13 cellular contexts compared by ENCODE assay signal in genomic region chr10:32049113-32049512, GRCh38. TPM values are rescaled to one million over a fixed set of nuclear protein-coding genes. Genes with fewer than 3 reads are reported as not detected.
DNase-seq lines count a peak whose midpoint lies in the region; ATAC-seq, FAIRE-seq and TF ChIP-seq lines count a peak whose summit lies in the region.
"Had no signal": no experiment of that assay in that cellular context is flagged by ENCODE, and none has a peak within 500 bp of the region (broad histone marks: within the 10 kb centered on the region; RNA-seq: fewer than 3 reads in every experiment).

No MANE protein-coding gene starts in this region.

- peaks cover 71% of the 10 kb centered on the region for H3K4me1 Mint-ChIP-seq in activated CD8-positive, alpha-beta T cell treated with anti-CD3 and anti-CD28 coated beads for 36 hours (ENCODE audit: low read depth)
- peaks cover 69% of the 10 kb centered on the region for H3K4me1 Mint-ChIP-seq in activated CD8-positive, alpha-beta T cell treated with anti-CD3 and anti-CD28 coated beads, Interleukin-2, amount 10 ng/mL, durations not matched to agents 7 days and 5 days (ENCODE audit: low read depth)
- peaks cover 93% of the 10 kb centered on the region for H3K4me1 Mint-ChIP-seq in activated naive CD8-positive, alpha-beta T cell (ENCODE audit: low read depth)
- peaks cover 34 to 80% of the 10 kb centered on the region in 2 donors for H3K4me1 Mint-ChIP-seq in stimulated activated naive B cell treated with anti-CD40 and anti-IgM and Interleukin-4, amounts not matched to agents 10 μg/mL and 1 μg/mL and 100 μg/mL, for 72 hours

- no peak overlapping the region for H3K4me3 Mint-ChIP-seq in activated CD8-positive, alpha-beta T cell treated with anti-CD3 and anti-CD28 coated beads for 36 hours
- H3K4me3 Mint-ChIP-seq in activated CD8-positive, alpha-beta T cell treated with anti-CD3 and anti-CD28 coated beads, Interleukin-2, amount 10 ng/mL, durations not matched to agents 7 days and 5 days, result no peak overlapping the region
- H3K4me3 Mint-ChIP-seq in activated naive CD8-positive, alpha-beta T cell, result no peak overlapping the region
- H3K4me3 Mint-ChIP-seq in stimulated activated naive B cell treated with anti-CD40 and anti-IgM and Interleukin-4, amounts not matched to agents 10 μg/mL and 1 μg/mL and 100 μg/mL, for 72 hours, result no peak overlapping the region

- intact Hi-C loops in activated CD8-positive, alpha-beta T cell treated with anti-CD3 and anti-CD28 coated beads for 36 hours (cut with micrococcal nuclease), result no loop called here

- H3K27me3 ChIP-seq in effector memory CD4-positive, alpha-beta T cell (replicated peaks; ENCODE audit: control insufficient read depth, insufficient read depth, low read length, poor library complexity, severe bottlenecking), result no peaks in the 10 kb centered on the region

- no peak for ATAC-seq in activated CD8-positive, alpha-beta T cell treated with anti-CD3 and anti-CD28 coated beads for 36 hours
- ATAC-seq in activated CD8-positive, alpha-beta T cell treated with anti-CD3 and anti-CD28 coated beads, Interleukin-2, amount 10 ng/mL, durations not matched to agents 7 days and 5 days, result no peak
- no peak for ATAC-seq in stimulated activated naive B cell treated with anti-CD40 and anti-IgM and Interleukin-4, amounts not matched to agents 10 μg/mL and 1 μg/mL and 100 μg/mL, for 72 hours (replicated peaks)

- H3K36me3 Mint-ChIP-seq in activated CD8-positive, alpha-beta T cell treated with anti-CD3 and anti-CD28 coated beads for 36 hours (ENCODE audit: low read depth), result peaks cover 59% of the 10 kb centered on the region
- peaks cover 62% of the 10 kb centered on the region for H3K36me3 Mint-ChIP-seq in activated CD8-positive, alpha-beta T cell treated with anti-CD3 and anti-CD28 coated beads, Interleukin-2, amount 10 ng/mL, durations not matched to agents 7 days and 5 days (ENCODE audit: low read depth)
- peaks cover 19% of the 10 kb centered on the region for H3K36me3 Mint-ChIP-seq in activated naive CD8-positive, alpha-beta T cell
- H3K36me3 Mint-ChIP-seq in stimulated activated naive B cell treated with anti-CD40 and anti-IgM and Interleukin-4, amounts not matched to agents 10 μg/mL and 1 μg/mL and 100 μg/mL, for 72 hours, result peaks cover 28 to 38% of the 10 kb centered on the region in 2 donors

- FAIRE-seq in GM12892 (lab: Jason Lieb, UNC), result no peak
- FAIRE-seq: A204.1, TTC549 had no signal

- no peaks in the 10 kb centered on the region for H3K27me3 Mint-ChIP-seq in activated CD8-positive, alpha-beta T cell treated with anti-CD3 and anti-CD28 coated beads for 36 hours
- no peaks in the 10 kb centered on the region for H3K27me3 Mint-ChIP-seq in activated CD8-positive, alpha-beta T cell treated with anti-CD3 and anti-CD28 coated beads, Interleukin-2, amount 10 ng/mL, durations not matched to agents 7 days and 5 days (ENCODE audit: low read depth)
- no peaks in the 10 kb centered on the region for H3K27me3 Mint-ChIP-seq in activated naive CD8-positive, alpha-beta T cell
- no peaks in the 10 kb centered on the region for H3K27me3 Mint-ChIP-seq in stimulated activated naive B cell treated with anti-CD40 and anti-IgM and Interleukin-4, amounts not matched to agents 10 μg/mL and 1 μg/mL and 100 μg/mL, for 72 hours

- POLR2A ChIA-PET in activated CD8-positive, alpha-beta T cell treated with anti-CD3 and anti-CD28 coated beads for 36 hours (lab: Charles Lee), result interaction anchor here (0.7 kb wide), 1 partner anchor 9 kb away, joined by 3 read pairs; no protein-coding TSS in a partner anchor
- POLR2A ChIA-PET in activated CD8-positive, alpha-beta T cell treated with anti-CD3 and anti-CD28 coated beads, Interleukin-2, amount 10 ng/mL, durations not matched to agents 7 days and 5 days (lab: Charles Lee), result no interaction called here

- H3K9me3 Mint-ChIP-seq in activated CD8-positive, alpha-beta T cell treated with anti-CD3 and anti-CD28 coated beads for 36 hours, result no peaks in the 10 kb centered on the region
- no peaks in the 10 kb centered on the region for H3K9me3 Mint-ChIP-seq in activated CD8-positive, alpha-beta T cell treated with anti-CD3 and anti-CD28 coated beads, Interleukin-2, amount 10 ng/mL, durations not matched to agents 7 days and 5 days (ENCODE audit: insufficient read depth)
- no peaks in the 10 kb centered on the region for H3K9me3 Mint-ChIP-seq in activated naive CD8-positive, alpha-beta T cell (ENCODE audit: low read depth)
- no peaks in the 10 kb centered on the region for H3K9me3 Mint-ChIP-seq in stimulated activated naive B cell treated with anti-CD40 and anti-IgM and Interleukin-4, amounts not matched to agents 10 μg/mL and 1 μg/mL and 100 μg/mL, for 72 hours

- TF ChIP-seq CTCF in activated CD8-positive, alpha-beta T cell treated with anti-CD3 and anti-CD28 coated beads for 36 hours (IDR thresholded peaks at IDR 0.05), result no peak

- CTCF ChIA-PET in activated CD8-positive, alpha-beta T cell treated with anti-CD3 and anti-CD28 coated beads for 36 hours (lab: Charles Lee), result no interaction called here
- CTCF ChIA-PET in activated CD8-positive, alpha-beta T cell treated with anti-CD3 and anti-CD28 coated beads, Interleukin-2, amount 10 ng/mL, durations not matched to agents 7 days and 5 days (lab: Charles Lee), result no interaction called here

- H3K9me3 ChIP-seq in effector memory CD4-positive, alpha-beta T cell (ENCODE audit: control insufficient read depth, low read length), result no peaks in the 10 kb centered on the region

- no peak for TF ChIP-seq POLR2A in GM12892 (IDR thresholded peaks at IDR 0.05; ENCODE audit: low read depth, low read length)

- peak overlapping the region; percentile 2 for H3K27ac Mint-ChIP-seq in activated CD8-positive, alpha-beta T cell treated with anti-CD3 and anti-CD28 coated beads for 36 hours
- no peak overlapping the region for H3K27ac Mint-ChIP-seq in activated CD8-positive, alpha-beta T cell treated with anti-CD3 and anti-CD28 coated beads, Interleukin-2, amount 10 ng/mL, durations not matched to agents 7 days and 5 days
- H3K27ac Mint-ChIP-seq in activated naive CD8-positive, alpha-beta T cell, result peak overlapping the region; percentile 7
- H3K27ac Mint-ChIP-seq in stimulated activated naive B cell treated with anti-CD40 and anti-IgM and Interleukin-4, amounts not matched to agents 10 μg/mL and 1 μg/mL and 100 μg/mL, for 72 hours, result peak overlapping the region; percentile 57

- no peak for DNase-seq in activated CD8-positive, alpha-beta T cell treated with anti-CD3 and anti-CD28 coated beads for 36 hours
- DNase-seq in activated CD8-positive, alpha-beta T cell treated with anti-CD3 and anti-CD28 coated beads, Interleukin-2, amount 10 ng/mL, durations not matched to agents 7 days and 5 days, result no peak
- DNase-seq in iris pigment epithelial cell (ENCODE audit: low read depth) (peak; percentile 21), ureter (ENCODE audit: low spot score) (no peak), GM12892 (ENCODE audit: insufficient read length) (no peak)
- no peak for DNase-seq in stimulated activated naive B cell treated with anti-CD40 and anti-IgM and Interleukin-4, amounts not matched to agents 10 μg/mL and 1 μg/mL and 100 μg/mL, for 72 hours
- no peak for DNase-seq in effector memory CD4-positive, alpha-beta T cell
- DNase-seq: cerebellar nuclear complex, NCI-H2227 treated with DMSO at 0.1 percent for 48 hours, occipital lobe had no signal

- H3K4me1 ChIP-seq in effector memory CD4-positive, alpha-beta T cell (ENCODE audit: control insufficient read depth, insufficient read depth, low read length, poor library complexity, severe bottlenecking), result peaks cover 43% of the 10 kb centered on the region

- no peak overlapping the region for H3K27ac ChIP-seq in effector memory CD4-positive, alpha-beta T cell (ENCODE audit: insufficient read depth, low read length, poor library complexity, severe bottlenecking)

- no peak overlapping the region for H3K4me3 ChIP-seq in effector memory CD4-positive, alpha-beta T cell (ENCODE audit: insufficient read depth, low read depth, low read length, poor library complexity, severe bottlenecking)

- peaks cover 13% of the 10 kb centered on the region for H3K36me3 ChIP-seq in effector memory CD4-positive, alpha-beta T cell (ENCODE audit: control insufficient read depth, insufficient read depth, low read length)

RNA-seq across cellular contexts. Expression of gene KIF5B, which starts 7.1 kb away (rescaled TPM):
- total RNA-seq in activated CD8-positive, alpha-beta T cell treated with anti-CD3 and anti-CD28 coated beads for 36 hours, result 10 to 100 TPM; 52.7 to 55.3 TPM
- total RNA-seq in activated CD8-positive, alpha-beta T cell treated with anti-CD3 and anti-CD28 coated beads, Interleukin-2, amount 10 ng/mL, durations not matched to agents 7 days and 5 days, result 10 to 100 TPM; 57.8 to 61.5 TPM
- 88.1 TPM for total RNA-seq in ureter
- polyA plus RNA-seq in GM12892 (2012; ENCODE audit: missing spikeins), result 32.3 TPM
